ENCODE assay signal across 25 cellular contexts in the genomic region with DNA sequence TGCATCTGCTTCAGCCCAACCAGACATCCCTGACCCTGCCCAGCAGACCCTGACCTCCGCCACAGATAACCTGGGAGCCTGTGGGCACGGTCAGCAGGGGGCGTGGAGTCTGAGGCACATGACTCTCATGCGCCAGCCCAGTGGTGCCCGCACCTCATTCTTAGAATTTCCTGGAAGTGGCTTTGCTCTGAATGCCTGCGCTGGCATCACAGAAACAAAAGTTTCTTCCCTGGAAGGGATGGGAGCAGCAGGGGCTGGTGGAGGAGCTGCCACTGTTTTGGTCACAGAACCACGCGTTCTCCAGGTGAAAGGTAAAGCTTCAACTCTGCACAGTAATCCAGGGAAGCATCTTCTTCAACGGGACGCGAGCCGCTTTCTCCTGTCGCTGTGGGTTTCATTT.
DNase-seq lines count a peak whose midpoint lies in the region; ATAC-seq, FAIRE-seq and TF ChIP-seq lines count a peak whose summit lies in the region.
"Had no signal": no experiment of that assay in that cellular context is flagged by ENCODE, and none has a peak within 500 bp of the region (broad histone marks: within the 10 kb centered on the region; RNA-seq: fewer than 3 reads in every experiment).

No MANE protein-coding gene starts in this region.

- H4K20me1 ChIP-seq in IMR-90 (ENCODE audit: insufficient read depth, low read length) (no peaks in the 10 kb centered on the region), keratinocyte (ENCODE audit: control insufficient read depth, extremely low read depth, insufficient read depth, low read length) (no peaks in the 10 kb centered on the region)

- H3K4me2 ChIP-seq in IMR-90 (ENCODE audit: low read depth, low read length) (no peak overlapping the region), keratinocyte (ENCODE audit: control insufficient read depth, extremely low read depth, insufficient read depth, low read depth, low read length) (peak overlapping the region; percentile 72)
- H3K4me2 ChIP-seq: KMS-11 had no signal

- H2BK15ac ChIP-seq in IMR-90 (ENCODE audit: low read depth, low read length): no peak overlapping the region

- no peak overlapping the region for H2AK9ac ChIP-seq in IMR-90 (replicated peaks; ENCODE audit: low read depth, low read length, poor library complexity)

- H3K9ac ChIP-seq in IMR-90 (ENCODE audit: low read depth, low read length): no peak overlapping the region
- H3K9ac ChIP-seq in keratinocyte (ENCODE audit: control insufficient read depth, extremely low read depth, insufficient read depth, low read length): peak overlapping the region; percentile 73
- H3K9ac ChIP-seq: KMS-11 had no signal

- no TSS peak for BruUV-seq in IMR-90 (replicated peaks; lab: Mats Ljungman, UMichigan)

- no peak overlapping the region for H4K91ac ChIP-seq in IMR-90 (ENCODE audit: insufficient read depth, low read depth, low read length)

- peak overlapping the region; percentile 97 for H3K27ac Mint-ChIP-seq in activated CD4-positive, alpha-beta T cell treated with anti-CD3 and anti-CD28 coated beads, Interleukin-2, amount 10 ng/mL, durations not matched to agents 24 days and 14 days
- peak overlapping the region; percentile 91 for H3K27ac Mint-ChIP-seq in activated T-helper 17 cell treated with anti-CD3 and anti-CD28 coated beads, Interleukin-2, amount 50 U/mL, for 72 hours

- ATAC-seq in IMR-90 (ENCODE audit: low read depth) (no peak), HG03460 (IDR thresholded peaks at IDR 0.05; ENCODE audit: unreplicated experiment) (no peak)
- ATAC-seq in activated T-helper 17 cell treated with anti-CD3 and anti-CD28 coated beads, Interleukin-2, amount 50 U/mL, for 72 hours (replicated peaks): no peak
- ATAC-seq: psoas muscle, SK-N-SH treated with all-trans-retinoic acid at 6 μM for 48 hours had no signal

- no peak overlapping the region for H2BK20ac ChIP-seq in IMR-90 (ENCODE audit: low read depth, low read length)

- H3K23ac ChIP-seq in IMR-90 (ENCODE audit: low read depth, low read length): no peak overlapping the region

- H3K4ac ChIP-seq in IMR-90 (ENCODE audit: low read depth, low read length): no peak overlapping the region

- intact Hi-C loops in activated CD4-positive, alpha-beta T cell treated with anti-CD3 and anti-CD28 coated beads, Interleukin-2, amount 10 ng/mL, durations not matched to agents 24 days and 14 days (cut with micrococcal nuclease): loop anchor here (2.0 to 5.0 kb wide), 4 partner anchors 14 to 323 kb away; no protein-coding TSS in a partner anchor
- intact Hi-C loops in IMR-90 (cut with micrococcal nuclease): loop anchor here (5.0 kb wide), 1 partner anchor 68 kb away; a partner anchor contains a TSS

- no peak overlapping the region for H3K14ac ChIP-seq in IMR-90 (replicated peaks; ENCODE audit: low read depth, low read length)

- H2AK5ac ChIP-seq in IMR-90 (ENCODE audit: low read depth, low read length): no peak overlapping the region

- H3K27ac ChIP-seq in IMR-90 (ENCODE audit: insufficient read depth, low read length) (no peak overlapping the region), keratinocyte (ENCODE audit: control insufficient read depth, insufficient read depth, low read length) (peak overlapping the region; percentile 98)
- H3K27ac ChIP-seq: dorsolateral prefrontal cortex, KMS-11, psoas muscle, stomach had no signal

- H3K9me1 ChIP-seq in IMR-90 (ENCODE audit: insufficient read depth, low read length) (peaks cover 3% of the 10 kb centered on the region; the same call in 1 of the 2 replicates), keratinocyte (ENCODE audit: control insufficient read depth, extremely low read depth, insufficient read depth, low read length) (no peaks in the 10 kb centered on the region)

- no peak overlapping the region for H2BK120ac ChIP-seq in IMR-90 (ENCODE audit: low read depth, low read length)

- H3K4me3 Mint-ChIP-seq in activated CD4-positive, alpha-beta T cell treated with anti-CD3 and anti-CD28 coated beads, Interleukin-2, amount 10 ng/mL, durations not matched to agents 24 days and 14 days: peak overlapping the region; percentile 23
- H3K4me3 Mint-ChIP-seq in activated T-helper 17 cell treated with anti-CD3 and anti-CD28 coated beads, Interleukin-2, amount 50 U/mL, for 72 hours: peak overlapping the region; percentile 70
- H3K4me3 Mint-ChIP-seq: H9 had no signal

- no peak for TF ChIP-seq RAD21 in IMR-90 (IDR thresholded peaks at IDR 0.05; ENCODE audit: low read length)

- dilution Hi-C loops in IMR-90 (cut with HindIII; ENCODE audit: low sequenced_read_pairs, unreplicated experiment) (no loop called here), keratinocyte (cut with MboI; ENCODE audit: extremely low pct_ligation_motif_present, low sequenced_read_pairs) (no loop called here)

- POLR2A ChIA-PET in IMR-90 (lab: Charles Lee; ENCODE audit: unreplicated experiment): no interaction called here

- H3K79me2 ChIP-seq in keratinocyte (ENCODE audit: control insufficient read depth, insufficient read depth, low read length): no peaks in the 10 kb centered on the region

- no peak overlapping the region for H4K5ac ChIP-seq in IMR-90 (ENCODE audit: low read depth, low read length)

- in situ Hi-C loops in IMR-90 (cut with MboI; ENCODE audit: low sequenced_read_pairs): no loop called here

- H3K4me1 Mint-ChIP-seq in activated CD4-positive, alpha-beta T cell treated with anti-CD3 and anti-CD28 coated beads, Interleukin-2, amount 10 ng/mL, durations not matched to agents 24 days and 14 days: peaks cover 68% of the 10 kb centered on the region
- peaks cover 63% of the 10 kb centered on the region for H3K4me1 Mint-ChIP-seq in activated T-helper 17 cell treated with anti-CD3 and anti-CD28 coated beads, Interleukin-2, amount 50 U/mL, for 72 hours

- no peak overlapping the region for H3K56ac ChIP-seq in IMR-90 (ENCODE audit: extremely low read depth, insufficient read depth, low read length)

- no peak for DNase-seq in activated CD4-positive, alpha-beta T cell treated with anti-CD3 and anti-CD28 coated beads, Interleukin-2, amount 10 ng/mL, durations not matched to agents 24 days and 14 days
- no peak for DNase-seq in activated CD4-positive, alpha-beta T cell treated with anti-CD3 and anti-CD28 coated beads, Interleukin-2, amount 50 U/mL, for 48 hours
- DNase-seq in IMR-90 (no peak), keratinocyte (ENCODE audit: low read depth, low spot score) (no peak), AG08396 (ENCODE audit: low spot score) (no peak), NCI-H146 treated with DMSO at 0.1 percent for 48 hours (lab: John Stamatoyannopoulos, UW; ENCODE audit: unreplicated experiment) (no peak)
- DNase-seq: amniotic stem cell; BE2C; Calu3; dorsolateral prefrontal cortex; EL; H9; hippocampal formation; NCI-H1092; NCI-H2081; NCI-H510A; NK-92 treated with Interleukin-12 subunit alpha and Interleukin-12 subunit beta, amount 100 ng/mL, for 24 hours; psoas muscle; stomach; trophoblast cell had no signal

- H4K8ac ChIP-seq in IMR-90 (ENCODE audit: low read depth in 2 of 2, low read length in 2 of 2): no peak overlapping the region

- no peaks in the 10 kb centered on the region for H3K9me3 Mint-ChIP-seq in activated CD4-positive, alpha-beta T cell treated with anti-CD3 and anti-CD28 coated beads, Interleukin-2, amount 10 ng/mL, durations not matched to agents 24 days and 14 days
- H3K9me3 Mint-ChIP-seq in activated T-helper 17 cell treated with anti-CD3 and anti-CD28 coated beads, Interleukin-2, amount 50 U/mL, for 72 hours: no peaks in the 10 kb centered on the region

- no peak for TF ChIP-seq POLR2A in IMR-90 (IDR thresholded peaks at IDR 0.05; ENCODE audit: low read depth, low read length)

- peaks cover 7% of the 10 kb centered on the region for H3K4me1 ChIP-seq in IMR-90 (ENCODE audit: control insufficient read depth, insufficient read depth, low read length)
- H3K4me1 ChIP-seq in keratinocyte (ENCODE audit: control insufficient read depth, extremely low read depth, insufficient read depth, low read length): peaks cover 37% of the 10 kb centered on the region
- H3K4me1 ChIP-seq: BE2C, psoas muscle had no signal

- CTCF ChIA-PET in IMR-90 (lab: Yijun Ruan, JAX): no interaction called here

- H3K36me3 ChIP-seq in IMR-90 (ENCODE audit: control insufficient read depth, insufficient read depth, low read length) (no peaks in the 10 kb centered on the region), keratinocyte (ENCODE audit: control insufficient read depth in 2 of 2, extremely low read depth in 1 of 2, insufficient read depth in 2 of 2, low read length in 2 of 2) (no peaks in the 10 kb centered on the region)
- H3K36me3 ChIP-seq: BE2C, stomach had no signal

- no peak overlapping the region for H2BK5ac ChIP-seq in IMR-90 (ENCODE audit: low read depth, low read length, poor library complexity, severe bottlenecking)

- WGBS in IMR-90 (ENCODE audit: extremely low coverage in 2 of 2, insufficient read length in 1 of 2), 2 experiments: 92% methylated on average over 8 of the region's 13 CpGs; no CpG with 5 or more reads in 1 of the 2 experiments

- FAIRE-seq in keratinocyte (lab: Jason Lieb, UNC): no peak
- FAIRE-seq: frontal cortex had no signal

- H3K9me3 ChIP-seq in IMR-90 (ENCODE audit: control insufficient read depth, insufficient read depth, low read length) (no peaks in the 10 kb centered on the region), keratinocyte (ENCODE audit: control insufficient read depth, low read depth, low read length) (peaks cover 12% of the 10 kb centered on the region)
- H3K9me3 ChIP-seq: BE2C, psoas muscle, stomach had no signal

- TF ChIP-seq CTCF in IMR-90 (conservative IDR thresholded peaks at IDR 0.05; ENCODE audit: low read depth, low read length) (no peak), keratinocyte (optimal IDR thresholded peaks at IDR 0.05 in 1 of 3, IDR thresholded peaks at IDR 0.05 in 1 of 3, conservative IDR thresholded peaks at IDR 0.05 in 1 of 3; ENCODE audit: extremely low read depth in 1 of 3, insufficient read depth in 2 of 3, low read length in 3 of 3) (no peak)

- H2AFZ ChIP-seq in IMR-90 (replicated peaks; ENCODE audit: low read length, poor library complexity) (peak overlapping the region; percentile 6), keratinocyte (ENCODE audit: control insufficient read depth, low read length) (no peak overlapping the region)

- no peaks in the 10 kb centered on the region for H3K27me3 Mint-ChIP-seq in activated CD4-positive, alpha-beta T cell treated with anti-CD3 and anti-CD28 coated beads, Interleukin-2, amount 10 ng/mL, durations not matched to agents 24 days and 14 days
- no peaks in the 10 kb centered on the region for H3K27me3 Mint-ChIP-seq in activated T-helper 17 cell treated with anti-CD3 and anti-CD28 coated beads, Interleukin-2, amount 50 U/mL, for 72 hours

- H3K79me1 ChIP-seq in IMR-90 (ENCODE audit: low read depth in 1 of 2, low read length in 2 of 2): no peaks in the 10 kb centered on the region

- no peaks in the 10 kb centered on the region for H3K36me3 Mint-ChIP-seq in activated CD4-positive, alpha-beta T cell treated with anti-CD3 and anti-CD28 coated beads, Interleukin-2, amount 10 ng/mL, durations not matched to agents 24 days and 14 days (ENCODE audit: low read depth)
- peaks cover 5% of the 10 kb centered on the region for H3K36me3 Mint-ChIP-seq in activated T-helper 17 cell treated with anti-CD3 and anti-CD28 coated beads, Interleukin-2, amount 50 U/mL, for 72 hours (ENCODE audit: low read depth)

- H3K27me3 ChIP-seq in IMR-90 (ENCODE audit: control insufficient read depth, insufficient read depth, low read length) (peaks cover 2% of the 10 kb centered on the region; the same call in 1 of the 2 replicates), keratinocyte (ENCODE audit: control insufficient read depth, extremely low read depth, insufficient read depth, low read length) (no peaks in the 10 kb centered on the region)

- H3K18ac ChIP-seq in IMR-90 (ENCODE audit: low read depth, low read length): no peak overlapping the region

- H3K4me3 ChIP-seq in IMR-90 (ENCODE audit: insufficient read depth, low read depth, low read length): no peak overlapping the region
- H3K4me3 ChIP-seq in keratinocyte (ENCODE audit: control insufficient read depth in 2 of 3, extremely low read depth in 1 of 3, insufficient read depth in 2 of 3, low read depth in 1 of 3, low read length in 3 of 3): no peak overlapping the region
- H3K4me3 ChIP-seq: dorsolateral prefrontal cortex, psoas muscle, stomach had no signal
